Comparison of ENCODE assay signal across 1 cellular context in the genomic region with DNA sequence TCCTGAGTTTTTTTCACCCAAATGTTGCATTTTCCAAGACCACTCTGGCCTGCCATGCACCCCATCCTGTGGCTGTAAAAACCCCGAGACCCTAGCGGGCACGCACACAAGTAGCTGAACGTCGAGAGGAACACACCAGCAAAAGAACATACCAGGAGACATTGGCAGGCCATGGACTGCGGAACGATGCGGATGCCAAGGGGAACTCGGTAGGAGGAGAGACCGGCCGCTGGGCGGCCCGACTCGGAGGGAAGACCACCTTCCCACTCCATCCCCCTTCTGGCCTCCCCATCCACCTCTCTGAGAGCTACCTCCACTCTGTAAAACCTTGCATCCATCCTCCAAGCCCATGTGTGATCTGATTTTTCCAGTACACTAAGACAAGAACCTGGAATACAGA.
TF ChIP-seq lines count a peak whose summit lies in the region.

No MANE protein-coding gene starts in this region.

TF ChIP-seq in K562, 482 proteins besides CTCF, POLR2A, EP300 and RAD21:
- TF ChIP-seq, protein P1, sequence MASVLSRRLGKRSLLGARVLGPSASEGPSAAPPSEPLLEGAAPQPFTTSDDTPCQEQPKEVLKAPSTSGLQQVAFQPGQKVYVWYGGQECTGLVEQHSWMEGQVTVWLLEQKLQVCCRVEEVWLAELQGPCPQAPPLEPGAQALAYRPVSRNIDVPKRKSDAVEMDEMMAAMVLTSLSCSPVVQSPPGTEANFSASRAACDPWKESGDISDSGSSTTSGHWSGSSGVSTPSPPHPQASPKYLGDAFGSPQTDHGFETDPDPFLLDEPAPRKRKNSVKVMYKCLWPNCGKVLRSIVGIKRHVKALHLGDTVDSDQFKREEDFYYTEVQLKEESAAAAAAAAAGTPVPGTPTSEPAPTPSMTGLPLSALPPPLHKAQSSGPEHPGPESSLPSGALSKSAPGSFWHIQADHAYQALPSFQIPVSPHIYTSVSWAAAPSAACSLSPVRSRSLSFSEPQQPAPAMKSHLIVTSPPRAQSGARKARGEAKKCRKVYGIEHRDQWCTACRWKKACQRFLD (CRISPR knock-in tag; IDR thresholded peaks at IDR 0.05) = no peak
- TF ChIP-seq L3MBTL2 (IDR thresholded peaks at IDR 0.05) (no peak), ZNF75A (CRISPR knock-in tag; IDR thresholded peaks at IDR 0.05) (no peak), MBD2 (IDR thresholded peaks at IDR 0.05; ENCODE audit: borderline replicate concordance, low read depth) (no peak), PHTF2 (CRISPR knock-in tag; IDR thresholded peaks at IDR 0.05) (no peak), NELFE (IDR thresholded peaks at IDR 0.05; ENCODE audit: insufficient read depth, insufficient read length) (no peak), HIVEP1 (CRISPR knock-in tag; IDR thresholded peaks at IDR 0.05) (no peak), ZNF133 (CRISPR knock-in tag; IDR thresholded peaks at IDR 0.05) (no peak), BRCA1 (IDR thresholded peaks at IDR 0.05) (no peak), BRCA1 (CRISPR knock-in tag; IDR thresholded peaks at IDR 0.05) (no peak), ZNF175 (CRISPR knock-in tag; IDR thresholded peaks at IDR 0.05; ENCODE audit: low read depth) (no peak), ARID2 (IDR thresholded peaks at IDR 0.05) (no peak), JUN (IDR thresholded peaks at IDR 0.05; ENCODE audit: borderline replicate concordance, low read depth, low read length) (no peak), JUN (CRISPR knock-in tag; IDR thresholded peaks at IDR 0.05; ENCODE audit: borderline replicate concordance) (no peak), HNRNPLL (IDR thresholded peaks at IDR 0.05; ENCODE audit: low read depth, low read length, poor library complexity, severe bottlenecking) (no peak), TCF3 (CRISPR knock-in tag; IDR thresholded peaks at IDR 0.05) (no peak)
- TF ChIP-seq, protein P2, sequence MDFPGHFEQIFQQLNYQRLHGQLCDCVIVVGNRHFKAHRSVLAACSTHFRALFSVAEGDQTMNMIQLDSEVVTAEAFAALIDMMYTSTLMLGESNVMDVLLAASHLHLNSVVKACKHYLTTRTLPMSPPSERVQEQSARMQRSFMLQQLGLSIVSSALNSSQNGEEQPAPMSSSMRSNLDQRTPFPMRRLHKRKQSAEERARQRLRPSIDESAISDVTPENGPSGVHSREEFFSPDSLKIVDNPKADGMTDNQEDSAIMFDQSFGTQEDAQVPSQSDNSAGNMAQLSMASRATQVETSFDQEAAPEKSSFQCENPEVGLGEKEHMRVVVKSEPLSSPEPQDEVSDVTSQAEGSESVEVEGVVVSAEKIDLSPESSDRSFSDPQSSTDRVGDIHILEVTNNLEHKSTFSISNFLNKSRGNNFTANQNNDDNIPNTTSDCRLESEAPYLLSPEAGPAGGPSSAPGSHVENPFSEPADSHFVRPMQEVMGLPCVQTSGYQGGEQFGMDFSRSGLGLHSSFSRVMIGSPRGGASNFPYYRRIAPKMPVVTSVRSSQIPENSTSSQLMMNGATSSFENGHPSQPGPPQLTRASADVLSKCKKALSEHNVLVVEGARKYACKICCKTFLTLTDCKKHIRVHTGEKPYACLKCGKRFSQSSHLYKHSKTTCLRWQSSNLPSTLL (IDR thresholded peaks at IDR 0.05) = no peak
- TF ChIP-seq, protein P3, sequence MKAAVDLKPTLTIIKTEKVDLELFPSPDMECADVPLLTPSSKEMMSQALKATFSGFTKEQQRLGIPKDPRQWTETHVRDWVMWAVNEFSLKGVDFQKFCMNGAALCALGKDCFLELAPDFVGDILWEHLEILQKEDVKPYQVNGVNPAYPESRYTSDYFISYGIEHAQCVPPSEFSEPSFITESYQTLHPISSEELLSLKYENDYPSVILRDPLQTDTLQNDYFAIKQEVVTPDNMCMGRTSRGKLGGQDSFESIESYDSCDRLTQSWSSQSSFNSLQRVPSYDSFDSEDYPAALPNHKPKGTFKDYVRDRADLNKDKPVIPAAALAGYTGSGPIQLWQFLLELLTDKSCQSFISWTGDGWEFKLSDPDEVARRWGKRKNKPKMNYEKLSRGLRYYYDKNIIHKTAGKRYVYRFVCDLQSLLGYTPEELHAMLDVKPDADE (conservative IDR thresholded peaks at IDR 0.05; ENCODE audit: control insufficient read depth, low read depth, low read length) = no peak
TF ChIP-seq in K562: peak in this region for 0.
